1 cellular context compared by ENCODE assay signal in genomic region chr3:141782386-141782932, GRCh38.
TF ChIP-seq lines count a peak whose summit lies in the region.

No MANE protein-coding gene starts in this region.

TF ChIP-seq in Ishikawa, 13 proteins besides CTCF, POLR2A, EP300 and RAD21 (continued from another document):
- TF ChIP-seq MAX (IDR thresholded peaks at IDR 0.05), result no peak
